In genomic region chr15:49720221-49720620, GRCh38 we compare ENCODE assay signal across 24 cellular contexts.
"Had no signal": no experiment of that assay in that cellular context is flagged by ENCODE, and none has a peak within 500 bp of the region (broad histone marks: within the 10 kb centered on the region; RNA-seq: fewer than 3 reads in every experiment).

No MANE protein-coding gene starts in this region.

- ATAC-seq: esophagus mucosa, psoas muscle, upper lobe of right lung, WTC11 had no signal

- H3K27me3 Mint-ChIP-seq: activated CD4-positive, alpha-beta T cell treated with anti-CD3 and anti-CD28 coated beads, Interleukin-2, amount 10 ng/mL, durations not matched to agents 7 days and 5 days; activated T-cell treated with anti-CD3 and anti-CD28 coated beads, Interleukin-2, amount 50 U/mL, for 24 hours had no signal

- H3K9me3 Mint-ChIP-seq: activated CD4-positive, alpha-beta memory T cell treated with anti-CD3 and anti-CD28 coated beads, Interleukin-2, amount 10 ng/mL, durations not matched to agents 7 days and 5 days; activated T-cell treated with anti-CD3 and anti-CD28 coated beads, Interleukin-2, amount 50 U/mL, for 24 hours; dendritic cell treated with granulocyte-macrophage colony-stimulating factor and Interleukin-4, amounts not matched to agents 40 ng/mL and 50 ng/mL, for 4 days had no signal

- H3K4me3 ChIP-seq: pancreas, psoas muscle, spleen, thyroid gland, upper lobe of right lung had no signal

- H3K36me3 Mint-ChIP-seq: mesothelial cell of epicardium, naive B cell, WTC11 had no signal

- H3K4me1 ChIP-seq: pancreas, psoas muscle, thyroid gland, upper lobe of right lung had no signal

- H3K27ac Mint-ChIP-seq: activated CD4-positive, alpha-beta memory T cell treated with anti-CD3 and anti-CD28 coated beads, Interleukin-2, amount 10 ng/mL, durations not matched to agents 7 days and 5 days; activated CD4-positive, alpha-beta T cell treated with anti-CD3 and anti-CD28 coated beads, Interleukin-2, amount 10 ng/mL, durations not matched to agents 7 days and 5 days; activated T-cell treated with anti-CD3 and anti-CD28 coated beads, Interleukin-2, amount 50 U/mL, for 24 hours; dendritic cell treated with granulocyte-macrophage colony-stimulating factor and Interleukin-4, amounts not matched to agents 40 ng/mL and 50 ng/mL, for 4 days; endodermal cell; mesothelial cell of epicardium; naive B cell; WTC11 had no signal

- H3K36me3 ChIP-seq: pancreas, spleen, thyroid gland, upper lobe of right lung had no signal

- H3K27me3 ChIP-seq: pancreas, spleen, thyroid gland, upper lobe of right lung had no signal

- H3K27ac ChIP-seq: pancreas, psoas muscle, spleen, upper lobe of right lung had no signal

- FAIRE-seq: pancreas had no signal

- H3K4me3 Mint-ChIP-seq: activated CD4-positive, alpha-beta memory T cell treated with anti-CD3 and anti-CD28 coated beads, Interleukin-2, amount 10 ng/mL, durations not matched to agents 7 days and 5 days; activated CD4-positive, alpha-beta T cell treated with anti-CD3 and anti-CD28 coated beads, Interleukin-2, amount 10 ng/mL, durations not matched to agents 7 days and 5 days; activated T-cell treated with anti-CD3 and anti-CD28 coated beads, Interleukin-2, amount 50 U/mL, for 24 hours; dendritic cell treated with granulocyte-macrophage colony-stimulating factor and Interleukin-4, amounts not matched to agents 40 ng/mL and 50 ng/mL, for 4 days; endodermal cell; mesothelial cell of epicardium; naive B cell; WTC11 had no signal

- H3K9me3 ChIP-seq: pancreas, psoas muscle, thyroid gland, upper lobe of right lung had no signal

- H3K4me1 Mint-ChIP-seq: mesothelial cell of epicardium had no signal

- DNase-seq: activated CD4-positive, alpha-beta memory T cell treated with anti-CD3 and anti-CD28 coated beads, Interleukin-2, amount 10 ng/mL, durations not matched to agents 7 days and 5 days; activated CD4-positive, alpha-beta T cell treated with anti-CD3 and anti-CD28 coated beads for 1 hour; activated CD4-positive, alpha-beta T cell treated with anti-CD3 and anti-CD28 coated beads, Interleukin-2, amount 10 ng/mL, durations not matched to agents 7 days and 5 days; activated CD8-positive, alpha-beta memory T cell treated with anti-CD3 and anti-CD28 coated beads, Interleukin-2, amount 50 U/mL, for 48 hours; activated gamma-delta T cell treated with Interleukin-2 at 50 U/mL for 16 hours; activated naive CD4-positive, alpha-beta T cell treated with anti-CD3 and anti-CD28 coated beads, Interleukin-2, amount 50 U/mL, for 16 hours; activated T-cell treated with anti-CD3 and anti-CD28 coated beads, Interleukin-2, amount 50 U/mL, for 24 hours; amygdala; central memory CD4-positive, alpha-beta T cell; endodermal cell; islet precursor cell; mammary epithelial cell; naive B cell; pancreas; psoas muscle; spleen; stimulated activated naive CD4-positive, alpha-beta T cell; T-helper 2 cell; thyroid gland; upper lobe of right lung had no signal
